ENCODE assay signal across 23 cellular contexts in the genomic region with DNA sequence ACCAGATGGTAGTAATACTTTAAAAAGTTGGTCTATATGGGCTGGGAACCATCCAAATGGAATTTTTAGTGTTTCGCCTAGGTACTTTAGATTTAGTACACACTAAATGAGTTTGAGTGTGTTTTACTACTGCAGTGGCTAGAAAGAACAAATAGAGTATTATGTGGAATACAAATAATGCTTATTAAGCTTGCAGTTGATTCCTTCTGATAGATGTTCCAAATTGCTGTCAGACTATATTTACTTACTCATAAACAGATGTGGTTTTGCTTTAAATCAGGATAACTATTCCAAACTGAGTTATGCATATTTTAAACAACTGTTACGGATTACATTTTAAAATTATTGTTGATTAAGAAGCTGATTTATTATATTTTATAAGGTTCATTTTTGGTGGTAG.
"Had no signal": no experiment of that assay in that cellular context is flagged by ENCODE, and none has a peak within 500 bp of the region (broad histone marks: within the 10 kb centered on the region; RNA-seq: fewer than 3 reads in every experiment).

No MANE protein-coding gene starts in this region.

- H3K27ac ChIP-seq: coronary artery, epithelial cell of prostate, esophagus squamous epithelium, foreskin keratinocyte, hepatocyte, neutrophil, right atrium auricular region, sigmoid colon, skin epidermis, stomach, suprapubic skin, tibial artery, upper lobe of left lung, uterus had no signal

- DNase-seq: effector memory CD4-positive, alpha-beta T cell; esophagus squamous epithelium; foreskin keratinocyte; head of caudate nucleus; kidney glomerular epithelial cell; mucosa of descending colon; naive thymus-derived CD8-positive, alpha-beta T cell; posterior cingulate gyrus; sigmoid colon; stimulated activated CD4-positive, alpha-beta T cell treated with anti-CD3 and anti-CD28 coated beads, Interleukin-2, amount 100 ng/mL, for 24 hours; stimulated activated CD4-positive, alpha-beta T cell treated with anti-CD3 and anti-CD28 coated beads, Interleukin-4, amount 100 ng/mL, for 4 hours; stimulated activated naive CD4-positive, alpha-beta T cell; stomach; tibial artery; upper lobe of left lung; uterus had no signal

- ATAC-seq: foreskin keratinocyte; mucosa of descending colon; naive thymus-derived CD8-positive, alpha-beta T cell had no signal
